ENCODE assay signal across 16 cellular contexts in the genomic region with DNA sequence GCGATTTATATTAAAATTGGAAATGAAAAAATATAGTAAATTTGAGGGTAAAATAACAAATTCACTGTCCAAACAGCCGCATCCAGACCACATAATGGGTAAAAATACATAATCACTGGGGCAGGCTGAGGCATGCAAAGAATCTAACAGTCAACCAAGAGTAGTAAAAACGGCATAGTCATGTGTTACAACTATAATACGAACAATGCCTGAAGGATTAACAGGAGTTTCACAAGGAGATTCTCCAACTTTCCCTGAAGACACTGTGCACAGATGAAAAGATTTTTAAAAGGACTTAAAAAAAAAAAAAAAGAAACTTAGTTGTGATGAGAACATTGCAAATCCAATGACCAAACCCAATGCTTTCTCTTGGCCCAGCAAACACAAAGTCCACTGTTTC. TPM values are rescaled to one million over a fixed set of nuclear protein-coding genes. Genes with fewer than 3 reads are reported as not detected.
DNase-seq lines count a peak whose midpoint lies in the region; ATAC-seq and TF ChIP-seq lines count a peak whose summit lies in the region.
"Had no signal": no experiment of that assay in that cellular context is flagged by ENCODE, and none has a peak within 500 bp of the region (broad histone marks: within the 10 kb centered on the region; RNA-seq: fewer than 3 reads in every experiment).

No MANE protein-coding gene starts in this region.

- POLR2A ChIA-PET in activated CD8-positive, alpha-beta T cell treated with anti-CD3 and anti-CD28 coated beads, Interleukin-2, amount 10 ng/mL, durations not matched to agents 7 days and 5 days (lab: Charles Lee) = no interaction called here

- H2AFZ ChIP-seq in OCI-LY3 (ENCODE audit: low read depth, low read length) (peak overlapping the region; percentile 14; the same call in 1 of the 2 replicates), SU-DHL-6 (ENCODE audit: low read depth, low read length, severe bottlenecking) (peak overlapping the region; percentile 76), neural progenitor cell (replicated peaks) (peak overlapping the region; percentile 7)

- H3K27ac Mint-ChIP-seq in neural progenitor cell = no peak overlapping the region
- H3K27ac Mint-ChIP-seq in activated CD8-positive, alpha-beta T cell treated with anti-CD3 and anti-CD28 coated beads, Interleukin-2, amount 10 ng/mL, durations not matched to agents 7 days and 5 days = no peak overlapping the region
- H3K27ac Mint-ChIP-seq: CD14-positive monocyte; CD8-positive, alpha-beta T cell had no signal

- H3K9me3 ChIP-seq in OCI-LY3 (ENCODE audit: insufficient read depth, low read length) = no peaks in the 10 kb centered on the region
- H3K9me3 ChIP-seq in SU-DHL-6 (ENCODE audit: insufficient read depth, low read length) = no peaks in the 10 kb centered on the region
- H3K9me3 ChIP-seq in neural progenitor cell (ENCODE audit: low read depth) = no peaks in the 10 kb centered on the region
- no peaks in the 10 kb centered on the region for H3K9me3 ChIP-seq in BE2C

- DNase-seq in epithelial cell of prostate (ENCODE audit: low read depth, low spot score) = peak; percentile 22
- no peak for DNase-seq in neural progenitor cell (ENCODE audit: low spot score)
- no peak for DNase-seq in BE2C
- no peak for DNase-seq in DMS79 (lab: John Stamatoyannopoulos, UW)
- DNase-seq in cerebellar nuclear complex (lab: John Stamatoyannopoulos, UW) = no peak
- DNase-seq in activated CD8-positive, alpha-beta T cell treated with anti-CD3 and anti-CD28 coated beads, Interleukin-2, amount 10 ng/mL, durations not matched to agents 7 days and 5 days = no peak
- DNase-seq: CD8-positive, alpha-beta T cell; COR-L47; DMS153; DND-41; GDM1; H7 had no signal

- no peaks in the 10 kb centered on the region for H3K9me2 ChIP-seq in SU-DHL-6 (replicated peaks; ENCODE audit: insufficient read depth, low read length)

- no peak overlapping the region for H3K4me2 ChIP-seq in OCI-LY3 (ENCODE audit: low read length)
- no peak overlapping the region for H3K4me2 ChIP-seq in SU-DHL-6 (ENCODE audit: low read depth, low read length, poor library complexity, severe bottlenecking)
- no peak overlapping the region for H3K4me2 ChIP-seq in neural progenitor cell

- H3K36me3 ChIP-seq in OCI-LY3 (replicated peaks; ENCODE audit: low read depth, low read length) (peaks cover 2% of the 10 kb centered on the region), SU-DHL-6 (ENCODE audit: low read length) (no peaks in the 10 kb centered on the region), neural progenitor cell (no peaks in the 10 kb centered on the region), BE2C (no peaks in the 10 kb centered on the region)

- H3K4me1 ChIP-seq in OCI-LY3 (ENCODE audit: low read length) (peaks cover 49% of the 10 kb centered on the region), neural progenitor cell (no peaks in the 10 kb centered on the region), BE2C (no peaks in the 10 kb centered on the region; the same call in 1 of the 2 replicates)

- TF ChIP-seq CTCF in OCI-LY3 (IDR thresholded peaks at IDR 0.05; ENCODE audit: low read depth, low read length) = no peak
- TF ChIP-seq CTCF in SU-DHL-6 (IDR thresholded peaks at IDR 0.05; ENCODE audit: insufficient read depth, low read length, poor library complexity, severe bottlenecking) = no peak
- TF ChIP-seq CTCF in neural progenitor cell (IDR thresholded peaks at IDR 0.05) = no peak
- no peak for TF ChIP-seq CTCF in BE2C (IDR thresholded peaks at IDR 0.05; ENCODE audit: low read depth, low read length)

- H3K79me2 ChIP-seq in OCI-LY3 (ENCODE audit: low read length) (no peaks in the 10 kb centered on the region), SU-DHL-6 (ENCODE audit: insufficient read depth, low read length) (no peaks in the 10 kb centered on the region), neural progenitor cell (ENCODE audit: low read depth) (no peaks in the 10 kb centered on the region)

- H3K27me3 Mint-ChIP-seq in neural progenitor cell (ENCODE audit: insufficient read depth, low read depth) = no peaks in the 10 kb centered on the region
- H3K27me3 Mint-ChIP-seq in activated CD8-positive, alpha-beta T cell treated with anti-CD3 and anti-CD28 coated beads, Interleukin-2, amount 10 ng/mL, durations not matched to agents 7 days and 5 days (ENCODE audit: low read depth) = no peaks in the 10 kb centered on the region

- H4K20me1 ChIP-seq in OCI-LY3 (ENCODE audit: insufficient read depth, low read length) = no peaks in the 10 kb centered on the region
- H4K20me1 ChIP-seq in SU-DHL-6 (ENCODE audit: low read depth, low read length) = no peaks in the 10 kb centered on the region
- H4K20me1 ChIP-seq in neural progenitor cell (ENCODE audit: low read depth) = no peaks in the 10 kb centered on the region

- CTCF ChIA-PET in activated CD8-positive, alpha-beta T cell treated with anti-CD3 and anti-CD28 coated beads, Interleukin-2, amount 10 ng/mL, durations not matched to agents 7 days and 5 days (lab: Charles Lee) = no interaction called here

- H3K9ac ChIP-seq in OCI-LY3 (ENCODE audit: low read length) (no peak overlapping the region), SU-DHL-6 (ENCODE audit: low read length) (no peak overlapping the region), neural progenitor cell (no peak overlapping the region)

- no peak overlapping the region for H3K4me3 ChIP-seq in OCI-LY3 (ENCODE audit: low read length)
- H3K4me3 ChIP-seq in SU-DHL-6 (ENCODE audit: insufficient read depth, low read length, poor library complexity, severe bottlenecking) = no peak overlapping the region
- no peak overlapping the region for H3K4me3 ChIP-seq in neural progenitor cell
- H3K4me3 ChIP-seq in BE2C (ENCODE audit: low read depth, low read length) = no peak overlapping the region

- ATAC-seq in activated CD8-positive, alpha-beta T cell treated with anti-CD3 and anti-CD28 coated beads, Interleukin-2, amount 10 ng/mL, durations not matched to agents 7 days and 5 days = no peak
- ATAC-seq: CD8-positive, alpha-beta T cell had no signal

- no peaks in the 10 kb centered on the region for H3K9me3 Mint-ChIP-seq in neural progenitor cell
- peaks cover 14% of the 10 kb centered on the region for H3K9me3 Mint-ChIP-seq in activated CD8-positive, alpha-beta T cell treated with anti-CD3 and anti-CD28 coated beads, Interleukin-2, amount 10 ng/mL, durations not matched to agents 7 days and 5 days (ENCODE audit: insufficient read depth)

- no peak overlapping the region for H3K27ac ChIP-seq in OCI-LY3 (ENCODE audit: low read length)
- H3K27ac ChIP-seq in SU-DHL-6 (ENCODE audit: low read depth, low read length) = no peak overlapping the region
- no peak overlapping the region for H3K27ac ChIP-seq in epithelial cell of prostate
- no peak overlapping the region for H3K27ac ChIP-seq in neural progenitor cell

- no peaks in the 10 kb centered on the region for H3K36me3 Mint-ChIP-seq in neural progenitor cell
- H3K36me3 Mint-ChIP-seq in activated CD8-positive, alpha-beta T cell treated with anti-CD3 and anti-CD28 coated beads, Interleukin-2, amount 10 ng/mL, durations not matched to agents 7 days and 5 days (ENCODE audit: low read depth) = no peaks in the 10 kb centered on the region
- H3K36me3 Mint-ChIP-seq: CD14-positive monocyte; CD8-positive, alpha-beta T cell had no signal

- no peaks in the 10 kb centered on the region for H3F3A ChIP-seq in SU-DHL-6 (ENCODE audit: insufficient read depth)
- H3F3A ChIP-seq in neural progenitor cell (ENCODE audit: low read depth) = no peaks in the 10 kb centered on the region

- no peaks in the 10 kb centered on the region for H3K27me3 ChIP-seq in OCI-LY3 (ENCODE audit: low read depth, low read length)
- no peaks in the 10 kb centered on the region for H3K27me3 ChIP-seq in SU-DHL-6 (ENCODE audit: low read length)
- no peaks in the 10 kb centered on the region for H3K27me3 ChIP-seq in neural progenitor cell
- no peaks in the 10 kb centered on the region for H3K27me3 ChIP-seq in BE2C

- no peak overlapping the region for H3K4me3 Mint-ChIP-seq in neural progenitor cell
- no peak overlapping the region for H3K4me3 Mint-ChIP-seq in activated CD8-positive, alpha-beta T cell treated with anti-CD3 and anti-CD28 coated beads, Interleukin-2, amount 10 ng/mL, durations not matched to agents 7 days and 5 days
- H3K4me3 Mint-ChIP-seq: CD14-positive monocyte; CD8-positive, alpha-beta T cell had no signal

- peaks cover 3% of the 10 kb centered on the region for H3K4me1 Mint-ChIP-seq in neural progenitor cell
- no peaks in the 10 kb centered on the region for H3K4me1 Mint-ChIP-seq in activated CD8-positive, alpha-beta T cell treated with anti-CD3 and anti-CD28 coated beads, Interleukin-2, amount 10 ng/mL, durations not matched to agents 7 days and 5 days (ENCODE audit: low read depth)
- H3K4me1 Mint-ChIP-seq: CD14-positive monocyte had no signal

RNA-seq across cellular contexts. Expression of gene ATXN8OS, which starts 20.4 kb away (rescaled TPM):
- total RNA-seq in neural progenitor cell (ENCODE audit: low replicate concordance) = not detected in 2 replicates
- polyA plus RNA-seq in BE2C (2012; ENCODE audit: insufficient read depth, insufficient read length, low read depth) = not detected
- not detected for total RNA-seq in activated CD8-positive, alpha-beta T cell treated with anti-CD3 and anti-CD28 coated beads, Interleukin-2, amount 10 ng/mL, durations not matched to agents 7 days and 5 days
- total RNA-seq: CD8-positive, alpha-beta T cell; H7 had no signal
- polyA plus RNA-seq: BJ, CD14-positive monocyte had no signal

RNA-seq across cellular contexts. Expression of gene KLHL1, which starts 21.0 kb away (rescaled TPM):
- not detected in 2 replicates for total RNA-seq in neural progenitor cell (ENCODE audit: low replicate concordance)
- polyA plus RNA-seq in BE2C (2012; ENCODE audit: insufficient read depth, insufficient read length, low read depth) = 0.11 TPM
- not detected for total RNA-seq in activated CD8-positive, alpha-beta T cell treated with anti-CD3 and anti-CD28 coated beads, Interleukin-2, amount 10 ng/mL, durations not matched to agents 7 days and 5 days
- total RNA-seq: CD8-positive, alpha-beta T cell; H7 had no signal
- polyA plus RNA-seq: BJ, CD14-positive monocyte had no signal

Comparison
In these comparisons a context has a peak if more than half of its experiments do, and no peak if none do; other contexts are left out.
1. H2AFZ ChIP-seq: peak in every context shown above with its lines; median percentile 76 in SU-DHL-6; 14 in OCI-LY3; 7 in neural progenitor cell.